Comparison of ENCODE assay signal across 8 cellular contexts in genomic region chr16:87384162-87384999, GRCh38. TPM values are rescaled to one million over a fixed set of nuclear protein-coding genes. Genes with fewer than 3 reads are reported as not detected.
A peak's percentile ranks its signal among the peaks of the same experiment; 100 is the strongest.
DNase-seq lines count a peak whose midpoint lies in the region; ATAC-seq, FAIRE-seq and TF ChIP-seq lines count a peak whose summit lies in the region.

No MANE protein-coding gene starts in this region.

- intact Hi-C loops in esophagus squamous epithelium (cut with DNase I) = no loop called here

- peak overlapping the region; percentile 72 to 97 (median 88) for H3K4me2 ChIP-seq in BLaER1 treated with 17β-estradiol and CSF1 and Interleukin-3, amounts not matched to agents 10 nM and 100 nM
- peak overlapping the region; percentile 48 for H3K4me2 ChIP-seq in neural cell (ENCODE audit: low read length)

- TF ChIP-seq EP300 in neural cell (conservative IDR thresholded peaks at IDR 0.05; ENCODE audit: poor library complexity, severe bottlenecking) = no peak

- peak overlapping the region; percentile 60 to 88 (median 78) for H3K4me3 ChIP-seq in BLaER1 treated with 17β-estradiol and CSF1 and Interleukin-3, amounts not matched to agents 10 nM and 100 nM
- H3K4me3 ChIP-seq in esophagus squamous epithelium (peak overlapping the region; percentile 74 to 96 (median 84)), neural cell (ENCODE audit: low read length) (peak overlapping the region; percentile 95)

- no peak for TF ChIP-seq POLR2A in esophagus squamous epithelium (IDR thresholded peaks at IDR 0.05)

- no peaks in the 10 kb centered on the region for H3F3A ChIP-seq in neural cell (ENCODE audit: insufficient read depth, low read length, poor library complexity, severe bottlenecking)

- FAIRE-seq in HTR-8/SVneo (lab: Jason Lieb, UNC) = no peak

- DNase-seq in esophagus squamous epithelium (lab: John Stamatoyannopoulos, UW) = no peak
- no peak for DNase-seq in HTR-8/SVneo (ENCODE audit: insufficient read length, low spot score)

- peak overlapping the region; percentile 76 for H2AFZ ChIP-seq in neural cell (ENCODE audit: low read depth, low read length)

- H4K20me1 ChIP-seq in BLaER1 treated with 17β-estradiol and CSF1 and Interleukin-3, amounts not matched to agents 10 nM and 100 nM = peaks cover 31 to 38% (median 36%) of the 10 kb centered on the region in 11 experiments; a peak in 21 of 22 replicates
- H4K20me1 ChIP-seq in neural cell (ENCODE audit: insufficient read depth) = no peaks in the 10 kb centered on the region

- peaks cover 67 to 78% (median 71%) of the 10 kb centered on the region in 10 experiments for H3K4me1 ChIP-seq in BLaER1 treated with 17β-estradiol and CSF1 and Interleukin-3, amounts not matched to agents 10 nM and 100 nM
- peaks cover 28 to 72% (median 37%) of the 10 kb centered on the region in 3 donors for H3K4me1 ChIP-seq in esophagus squamous epithelium

- TF ChIP-seq RAD21 in neural cell (conservative IDR thresholded peaks at IDR 0.05) = no peak

- no peaks in the 10 kb centered on the region for H3K27me3 ChIP-seq in BLaER1 treated with 17β-estradiol and CSF1 and Interleukin-3, amounts not matched to agents 10 nM and 100 nM
- H3K27me3 ChIP-seq in esophagus squamous epithelium (no peaks in the 10 kb centered on the region), neural cell (ENCODE audit: insufficient read depth, low read depth, low read length) (no peaks in the 10 kb centered on the region)

- 36 to 63% methylated on average over 10 to 11 of the region's 69 CpGs for WGBS in esophagus squamous epithelium, 2 donors

- H3K36me3 ChIP-seq in BLaER1 treated with 17β-estradiol and CSF1 and Interleukin-3, amounts not matched to agents 10 nM and 100 nM = peaks cover 0 to 6% (median under 1%) of the 10 kb centered on the region in 11 experiments; a peak in 4 of 22 replicates
- H3K36me3 ChIP-seq in esophagus squamous epithelium = no peaks in the 10 kb centered on the region
- H3K36me3 ChIP-seq in neural cell (ENCODE audit: insufficient read depth, low read length) = no peaks in the 10 kb centered on the region

- peaks cover 13% of the 10 kb centered on the region for H3K79me2 ChIP-seq in neural cell (replicated peaks; ENCODE audit: insufficient read depth, low read length)

- TF ChIP-seq CTCF in esophagus squamous epithelium (IDR thresholded peaks at IDR 0.05) = no peak
- peak; percentile 15 for TF ChIP-seq CTCF in neural cell (IDR thresholded peaks at IDR 0.05; ENCODE audit: poor library complexity, severe bottlenecking)

- peak overlapping the region; percentile 82 to 95 (median 88) for H3K9ac ChIP-seq in BLaER1 treated with 17β-estradiol and CSF1 and Interleukin-3, amounts not matched to agents 10 nM and 100 nM
- peak overlapping the region; percentile 93 for H3K9ac ChIP-seq in neural cell (ENCODE audit: low read length)

- peak overlapping the region; percentile 77 to 95 (median 91) for H3K27ac ChIP-seq in BLaER1 treated with 17β-estradiol and CSF1 and Interleukin-3, amounts not matched to agents 10 nM and 100 nM
- H3K27ac ChIP-seq in esophagus squamous epithelium (peak overlapping the region; percentile 92 to 98 (median 95)), neural cell (ENCODE audit: low read length) (peak overlapping the region; percentile 93)

- H3K9me2 ChIP-seq in neural cell (ENCODE audit: insufficient read depth, low read length) = no peaks in the 10 kb centered on the region

- no peaks in the 10 kb centered on the region for H3K9me3 ChIP-seq in BLaER1 treated with 17β-estradiol and CSF1 and Interleukin-3, amounts not matched to agents 10 nM and 100 nM (replicated peaks in 1 of 11)
- no peaks in the 10 kb centered on the region for H3K9me3 ChIP-seq in esophagus squamous epithelium
- H3K9me3 ChIP-seq in neural cell (ENCODE audit: low read length) = no peaks in the 10 kb centered on the region

- ATAC-seq in GM19023 (IDR thresholded peaks at IDR 0.05; ENCODE audit: unreplicated experiment) = peak; percentile 9
- ATAC-seq in HG03342 (IDR thresholded peaks at IDR 0.05; ENCODE audit: unreplicated experiment) = peak; percentile 13
- ATAC-seq in SK-N-SH treated with all-trans-retinoic acid at 6 μM for 48 hours = peak; percentile 62
- ATAC-seq in GM21786 (IDR thresholded peaks at IDR 0.05; ENCODE audit: unreplicated experiment) = no peak

TF ChIP-seq in SK-N-SH treated with all-trans-retinoic acid at 6 μM for 48 hours, 23 proteins besides CTCF, POLR2A, EP300 and RAD21 (continues in another document):
- peak; percentile 32; the same call in 1 of the 2 replicates for TF ChIP-seq TSHZ2 (CRISPR knock-in tag; IDR thresholded peaks at IDR 0.05)
- no peak; the same call in 1 of the 2 replicates for TF ChIP-seq CSRNP3 (CRISPR knock-in tag; IDR thresholded peaks at IDR 0.05)

TF ChIP-seq in neural cell, 6 proteins besides CTCF, POLR2A, EP300 and RAD21:
- TF ChIP-seq REST (IDR thresholded peaks at IDR 0.05; ENCODE audit: borderline replicate concordance) = peak; percentile 71
- no peak for TF ChIP-seq EZH2 (IDR thresholded peaks at IDR 0.05; ENCODE audit: borderline replicate concordance, insufficient read depth, low read length, poor library complexity, severe bottlenecking)
- peak; percentile 69 for TF ChIP-seq TAF1 (IDR thresholded peaks at IDR 0.05; ENCODE audit: low read depth)
- TF ChIP-seq POLR2AphosphoS5 (IDR thresholded peaks at IDR 0.05) = no peak
- no peak for TF ChIP-seq SMC3 (conservative IDR thresholded peaks at IDR 0.05; ENCODE audit: poor library complexity)
- TF ChIP-seq MXI1 (conservative IDR thresholded peaks at IDR 0.05; ENCODE audit: poor library complexity, severe bottlenecking) = peak; percentile 25

RNA-seq across cellular contexts. Expression of gene FBXO31, which starts 0.8 kb away (rescaled TPM):
- total RNA-seq in esophagus squamous epithelium = 10 to 100 TPM; 18.3 to 43.7 (median 21.2) TPM
- polyA plus RNA-seq in neural cell = 20.6 and 23.8 TPM in 2 replicates
- 25.9 and 38.7 TPM in 2 replicates for polyA minus RNA-seq in neural cell

RNA-seq across cellular contexts. Expression of gene MAP1LC3B, which starts 7.8 kb away (rescaled TPM):
- total RNA-seq in esophagus squamous epithelium = 10 to 100 TPM; 14.2 to 38.0 (median 24.4) TPM
- polyA plus RNA-seq in neural cell = 73.1 and 79.7 TPM in 2 replicates
- polyA minus RNA-seq in neural cell = 59.9 and 73.6 TPM in 2 replicates
